ENCODE assay signal across 2 cellular contexts in genomic region chr3:47456984-47457383, GRCh38.
TF ChIP-seq lines count a peak whose summit lies in the region.

No MANE protein-coding gene starts in this region.

TF ChIP-seq in GM23338, 12 proteins besides CTCF, POLR2A, EP300 and RAD21:
- no peak for TF ChIP-seq REST (IDR thresholded peaks at IDR 0.05; ENCODE audit: unreplicated experiment)
- TF ChIP-seq EZH2phosphoT487 (IDR thresholded peaks at IDR 0.05; ENCODE audit: unreplicated experiment) = no peak
- no peak for TF ChIP-seq EZH2 (IDR thresholded peaks at IDR 0.05; ENCODE audit: low read depth, unreplicated experiment)
- no peak for TF ChIP-seq ETS1 (IDR thresholded peaks at IDR 0.05)
- TF ChIP-seq ZNF114 (CRISPR knock-in tag; IDR thresholded peaks at IDR 0.05) = no peak
- no peak for TF ChIP-seq ZNF331 (CRISPR knock-in tag; IDR thresholded peaks at IDR 0.05; ENCODE audit: low read depth)
- no peak for TF ChIP-seq JUNB (IDR thresholded peaks at IDR 0.05; ENCODE audit: unreplicated experiment)
- TF ChIP-seq ZNF462 (CRISPR knock-in tag; IDR thresholded peaks at IDR 0.05) = no peak
- TF ChIP-seq NANOG (IDR thresholded peaks at IDR 0.05; ENCODE audit: borderline replicate concordance) = no peak
- TF ChIP-seq STAT1 (IDR thresholded peaks at IDR 0.05; ENCODE audit: unreplicated experiment) = no peak
- TF ChIP-seq CREB1 (CRISPR knock-in tag; IDR thresholded peaks at IDR 0.05; ENCODE audit: low read depth) = no peak
- TF ChIP-seq POLR2AphosphoS5 (IDR thresholded peaks at IDR 0.05; ENCODE audit: low read depth) = no peak

TF ChIP-seq in GM12878, 131 proteins besides CTCF, POLR2A, EP300 and RAD21:
- TF ChIP-seq HSF1 (IDR thresholded peaks at IDR 0.05; ENCODE audit: low read depth, low read length) (no peak), LARP7 (IDR thresholded peaks at IDR 0.05) (no peak), RELA (IDR thresholded peaks at IDR 0.05; ENCODE audit: borderline replicate concordance, partially characterized antibody) (no peak), CUX1 (IDR thresholded peaks at IDR 0.05; ENCODE audit: insufficient replicate concordance, low read depth, low read length) (peak; percentile 22), EZH2 (IDR thresholded peaks at IDR 0.05; ENCODE audit: borderline replicate concordance, control insufficient read depth, low read depth, low read length) (no peak), MEF2B (IDR thresholded peaks at IDR 0.05; ENCODE audit: partially characterized antibody, poor library complexity, severe bottlenecking) (peak; percentile 93), KLF5 (IDR thresholded peaks at IDR 0.05; ENCODE audit: partially characterized antibody) (no peak), TBL1XR1 (IDR thresholded peaks at IDR 0.05; ENCODE audit: low read depth, low read length) (no peak)
